ENCODE assay signal across 1 cellular context in the genomic region with DNA sequence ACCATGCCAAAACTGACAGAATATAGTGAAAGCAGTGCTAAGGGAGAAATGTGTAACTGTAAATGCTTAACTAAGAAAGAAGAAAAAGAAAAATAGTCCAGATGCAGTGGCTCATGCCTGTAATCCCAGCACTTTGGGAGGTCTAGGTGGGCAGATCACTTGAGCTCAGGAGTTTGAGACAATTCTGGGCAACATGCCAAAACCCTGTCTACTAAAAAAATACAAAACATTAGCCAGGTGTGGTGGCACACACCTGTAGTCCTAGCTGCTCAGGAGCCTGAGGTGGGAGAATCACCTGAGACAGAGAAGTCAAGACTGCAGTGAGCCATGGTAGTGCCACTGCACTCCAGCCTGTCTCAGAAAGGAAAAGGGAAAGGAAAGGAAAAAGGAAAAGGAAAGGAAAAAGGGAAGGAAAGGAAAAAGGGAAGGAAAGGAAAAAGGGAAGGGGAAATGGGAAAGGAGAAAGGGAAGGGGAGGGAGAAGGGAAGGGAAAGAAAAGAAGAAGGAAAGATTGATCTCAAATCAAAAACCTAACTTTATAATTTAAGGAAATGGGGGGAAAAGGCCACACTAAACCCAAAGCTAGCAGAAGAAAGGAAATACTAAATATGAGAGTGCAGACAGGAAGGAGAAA.
A peak's percentile ranks its signal among the peaks of the same experiment; 100 is the strongest.
TF ChIP-seq lines count a peak whose summit lies in the region.

No MANE protein-coding gene starts in this region.

TF ChIP-seq in K562, 482 proteins besides CTCF, POLR2A, EP300 and RAD21 (continued from another document):
- TF ChIP-seq, protein P1, sequence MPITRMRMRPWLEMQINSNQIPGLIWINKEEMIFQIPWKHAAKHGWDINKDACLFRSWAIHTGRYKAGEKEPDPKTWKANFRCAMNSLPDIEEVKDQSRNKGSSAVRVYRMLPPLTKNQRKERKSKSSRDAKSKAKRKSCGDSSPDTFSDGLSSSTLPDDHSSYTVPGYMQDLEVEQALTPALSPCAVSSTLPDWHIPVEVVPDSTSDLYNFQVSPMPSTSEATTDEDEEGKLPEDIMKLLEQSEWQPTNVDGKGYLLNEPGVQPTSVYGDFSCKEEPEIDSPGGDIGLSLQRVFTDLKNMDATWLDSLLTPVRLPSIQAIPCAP (CRISPR knock-in tag; IDR thresholded peaks at IDR 0.05; ENCODE audit: borderline replicate concordance): no peak
- TF ChIP-seq, protein P2, sequence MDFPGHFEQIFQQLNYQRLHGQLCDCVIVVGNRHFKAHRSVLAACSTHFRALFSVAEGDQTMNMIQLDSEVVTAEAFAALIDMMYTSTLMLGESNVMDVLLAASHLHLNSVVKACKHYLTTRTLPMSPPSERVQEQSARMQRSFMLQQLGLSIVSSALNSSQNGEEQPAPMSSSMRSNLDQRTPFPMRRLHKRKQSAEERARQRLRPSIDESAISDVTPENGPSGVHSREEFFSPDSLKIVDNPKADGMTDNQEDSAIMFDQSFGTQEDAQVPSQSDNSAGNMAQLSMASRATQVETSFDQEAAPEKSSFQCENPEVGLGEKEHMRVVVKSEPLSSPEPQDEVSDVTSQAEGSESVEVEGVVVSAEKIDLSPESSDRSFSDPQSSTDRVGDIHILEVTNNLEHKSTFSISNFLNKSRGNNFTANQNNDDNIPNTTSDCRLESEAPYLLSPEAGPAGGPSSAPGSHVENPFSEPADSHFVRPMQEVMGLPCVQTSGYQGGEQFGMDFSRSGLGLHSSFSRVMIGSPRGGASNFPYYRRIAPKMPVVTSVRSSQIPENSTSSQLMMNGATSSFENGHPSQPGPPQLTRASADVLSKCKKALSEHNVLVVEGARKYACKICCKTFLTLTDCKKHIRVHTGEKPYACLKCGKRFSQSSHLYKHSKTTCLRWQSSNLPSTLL (IDR thresholded peaks at IDR 0.05): no peak
- TF ChIP-seq JUND (IDR thresholded peaks at IDR 0.05; ENCODE audit: borderline replicate concordance, low read depth, low read length) (no peak), JUND (tag; IDR thresholded peaks at IDR 0.05; ENCODE audit: borderline replicate concordance, low read depth, low read length) (no peak), HDAC1 (IDR thresholded peaks at IDR 0.05) (peak in 1 of 2 experiments; percentile 40; a peak in 1 of 4 replicates)
- TF ChIP-seq, protein P3, sequence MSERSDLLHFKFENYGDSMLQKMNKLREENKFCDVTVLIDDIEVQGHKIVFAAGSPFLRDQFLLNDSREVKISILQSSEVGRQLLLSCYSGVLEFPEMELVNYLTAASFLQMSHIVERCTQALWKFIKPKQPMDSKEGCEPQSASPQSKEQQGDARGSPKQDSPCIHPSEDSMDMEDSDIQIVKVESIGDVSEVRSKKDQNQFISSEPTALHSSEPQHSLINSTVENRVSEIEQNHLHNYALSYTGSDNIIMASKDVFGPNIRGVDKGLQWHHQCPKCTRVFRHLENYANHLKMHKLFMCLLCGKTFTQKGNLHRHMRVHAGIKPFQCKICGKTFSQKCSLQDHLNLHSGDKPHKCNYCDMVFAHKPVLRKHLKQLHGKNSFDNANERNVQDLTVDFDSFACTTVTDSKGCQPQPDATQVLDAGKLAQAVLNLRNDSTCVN (CRISPR knock-in tag; IDR thresholded peaks at IDR 0.05): 0 out of 2 replicates have a peak, but pooled peaks have one; percentile 5
